8 cellular contexts compared by ENCODE assay signal in genomic region chr21:34202553-34203332, GRCh38.
DNase-seq lines count a peak whose midpoint lies in the region; ATAC-seq and TF ChIP-seq lines count a peak whose summit lies in the region.

No MANE protein-coding gene starts in this region.

- H3K27me3 ChIP-seq in tibial artery (no peaks in the 10 kb centered on the region), SJCRH30 (no peaks in the 10 kb centered on the region)

- TF ChIP-seq CTCF in brain (conservative IDR thresholded peaks at IDR 0.05) (no peak), tibial artery (IDR thresholded peaks at IDR 0.05) (no peak)

- intact Hi-C loops in tibial artery (cut with DNase I; ENCODE audit: low total_unique reads), result loop anchor here (5.0 kb wide), 2 partner anchors 130 to 135 kb away; partner anchors contain the start of genes MRPS6 and SLC5A3

- H3K27ac Mint-ChIP-seq in brain (peak overlapping the region in 4 of 5 experiments; percentile 70 to 98 (median 85)), memory B cell (no peak overlapping the region)

- H3K36me3 ChIP-seq in tibial artery (no peaks in the 10 kb centered on the region), SJCRH30 (no peaks in the 10 kb centered on the region)

- peak; percentile 57 for DNase-seq in activated CD8-positive, alpha-beta memory T cell treated with anti-CD3 and anti-CD28 coated beads for 24 hours
- no peak for DNase-seq in activated CD8-positive, alpha-beta memory T cell treated with anti-CD3 and anti-CD28 coated beads, Interleukin-2, amount 50 U/mL, for 4 hours
- DNase-seq in memory B cell (ENCODE audit: low spot score in 2 of 2) (no peak), tibial artery (peak; percentile 48 to 86), SJCRH30 (no peak)

- H3K9me3 ChIP-seq in tibial artery, result no peaks in the 10 kb centered on the region
- H3K9me3 ChIP-seq in SJCRH30 (replicated peaks), result no peaks in the 10 kb centered on the region

- H3K4me3 ChIP-seq in tibial artery (peak overlapping the region; percentile 49 to 60), SJCRH30 (no peak overlapping the region)

- H3K36me3 Mint-ChIP-seq in brain (no peaks in the 10 kb centered on the region), memory B cell (no peaks in the 10 kb centered on the region)

- H3K4me3 Mint-ChIP-seq in brain (peak overlapping the region; percentile 70 to 86 (median 79)), memory B cell (peak overlapping the region; percentile 76)

- peaks cover 0 to 4% (median 2%) of the 10 kb centered on the region in 5 experiments for H3K9me3 Mint-ChIP-seq in brain
- no peaks in the 10 kb centered on the region for H3K9me3 Mint-ChIP-seq in memory B cell

- H3K4me1 Mint-ChIP-seq in brain (peaks cover 66% of the 10 kb centered on the region), memory B cell (peaks cover 25% of the 10 kb centered on the region)

- H3K4me1 ChIP-seq in tibial artery (peaks cover 0 to 65% (median 25%) of the 10 kb centered on the region in 4 donors), SJCRH30 (no peaks in the 10 kb centered on the region)

- H3K27me3 Mint-ChIP-seq in brain, result peaks cover 3% of the 10 kb centered on the region
- peaks cover 10% of the 10 kb centered on the region for H3K27me3 Mint-ChIP-seq in memory B cell

- H3K27ac ChIP-seq in tibial artery, result peak overlapping the region; percentile 71 to 78
- H3K27ac ChIP-seq in SJCRH30, result no peak overlapping the region

- ATAC-seq in memory B cell (ENCODE audit: low read depth) (no peak), GM18511 (IDR thresholded peaks at IDR 0.05; ENCODE audit: unreplicated experiment) (no peak), HG03280 (IDR thresholded peaks at IDR 0.05; ENCODE audit: unreplicated experiment) (no peak)

Comparison
In these comparisons a context has a peak if more than half of its experiments do, and no peak if none do; other contexts are left out.
1. DNase-seq: peak in activated CD8-positive, alpha-beta memory T cell treated with anti-CD3 and anti-CD28 coated beads for 24 hours (single experiment) and tibial artery (2 of 2); none in activated CD8-positive, alpha-beta memory T cell treated with anti-CD3 and anti-CD28 coated beads, Interleukin-2, amount 50 U/mL, for 4 hours (single experiment), memory B cell (0 of 2) and SJCRH30 (0 of 2).